Comparison of ENCODE assay signal across 1 cellular context in the genomic region with DNA sequence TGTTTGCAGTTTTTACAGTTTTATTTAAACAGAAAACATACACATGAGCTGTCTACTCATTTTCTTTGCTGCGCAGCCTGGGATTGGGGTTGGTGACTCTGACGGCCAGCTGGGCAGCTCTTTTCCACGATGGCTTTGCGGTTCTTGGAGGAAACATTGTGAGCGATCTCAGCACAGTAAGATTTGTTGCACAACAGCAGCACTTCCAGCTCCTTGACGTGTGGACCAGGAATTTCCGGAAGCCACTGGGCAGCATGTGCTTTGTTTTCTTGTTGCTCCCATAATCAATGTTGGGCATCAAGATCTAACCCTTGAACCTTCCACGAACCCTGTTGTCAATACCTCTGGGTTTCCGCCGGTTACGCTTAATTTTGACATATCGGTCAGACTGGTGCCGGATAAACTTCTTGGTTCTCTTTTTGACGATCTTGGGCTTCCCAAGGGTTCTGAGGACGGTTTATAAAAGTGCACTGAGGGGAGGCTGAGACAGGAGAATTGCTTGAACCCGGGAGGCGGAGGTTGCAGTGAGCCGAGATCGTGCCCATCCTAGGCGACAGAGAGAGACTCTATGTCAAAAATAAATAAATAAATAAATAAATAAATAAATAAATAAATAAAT.
TF ChIP-seq lines count a peak whose summit lies in the region.

No MANE protein-coding gene starts in this region.

TF ChIP-seq in endothelial cell of umbilical vein, 7 proteins besides CTCF, POLR2A, EP300 and RAD21:
- TF ChIP-seq POLR2AphosphoS5 (IDR thresholded peaks at IDR 0.05; ENCODE audit: insufficient read depth, low read depth, low read length): no peak
- no peak for TF ChIP-seq EZH2 (IDR thresholded peaks at IDR 0.05; ENCODE audit: borderline replicate concordance, low read depth, low read length, severe bottlenecking)
- no peak for TF ChIP-seq FOS (IDR thresholded peaks at IDR 0.05; ENCODE audit: borderline replicate concordance, insufficient read depth, low read length)
